ENCODE assay signal across 9 cellular contexts in genomic region chr20:31542201-31542842, GRCh38. TPM values are rescaled to one million over a fixed set of nuclear protein-coding genes. Genes with fewer than 3 reads are reported as not detected.
A peak's percentile ranks its signal among the peaks of the same experiment; 100 is the strongest.
DNase-seq lines count a peak whose midpoint lies in the region; ATAC-seq, FAIRE-seq and TF ChIP-seq lines count a peak whose summit lies in the region.
"Had no signal": no experiment of that assay in that cellular context is flagged by ENCODE, and none has a peak within 500 bp of the region (broad histone marks: within the 10 kb centered on the region; RNA-seq: fewer than 3 reads in every experiment).

No MANE protein-coding gene starts in this region.

- ATAC-seq in K562 (peak; percentile 45), GM21526 (IDR thresholded peaks at IDR 0.05; ENCODE audit: low FRiP score, unreplicated experiment) (no peak)

- FAIRE-seq in K562 (lab: Jason Lieb, UNC), result peak; percentile 78

- intact Hi-C loops in CD4-positive, alpha-beta memory T cell (cut with micrococcal nuclease), result no loop called here
- intact Hi-C loops in K562 (cut with micrococcal nuclease), result no loop called here

- no peak overlapping the region for H3K4me3 ChIP-seq in CD4-positive, alpha-beta memory T cell (ENCODE audit: low read length in 2 of 2)
- peak overlapping the region; percentile 40 for H3K4me3 ChIP-seq in Jurkat, Clone E6-1 (ENCODE audit: low read length)
- no peak overlapping the region for H3K4me3 ChIP-seq in K562
- H3K4me3 ChIP-seq in trophoblast cell (ENCODE audit: low read depth, low read length), result no peak overlapping the region
- H3K4me3 ChIP-seq: cardiac muscle cell had no signal

- POLR2A ChIA-PET in CD4-positive, alpha-beta memory T cell (lab: Charles Lee; ENCODE audit: partially characterized antibody), result no interaction called here
- POLR2A ChIA-PET in K562 (lab: Yijun Ruan, JAX), result interaction anchor here (0.6 to 1.7 kb wide), 8 partner anchors 8 to 71 kb away, joined by 3 to 7 read pairs (median 4); no protein-coding TSS in a partner anchor

- H3K4me3 Mint-ChIP-seq in CD4-positive, alpha-beta memory T cell, result peak overlapping the region in 1 of 8 donors; percentile 20

- CTCF ChIA-PET in CD4-positive, alpha-beta memory T cell (lab: Charles Lee; ENCODE audit: partially characterized antibody), result interaction anchor here (0.9 to 2.9 kb wide), 3 partner anchors 19 to 71 kb away, joined by 3 to 12 read pairs (median 11); no protein-coding TSS in a partner anchor
- CTCF ChIA-PET in K562 (lab: Yijun Ruan, JAX; ENCODE audit: low intra/inter-chr PET ratio), result no interaction called here

- no peak for TF ChIP-seq POLR2A in K562 (conservative IDR thresholded peaks at IDR 0.05)

- no peak overlapping the region for H3K23ac ChIP-seq in trophoblast cell (ENCODE audit: low read length)

- H3K9ac ChIP-seq in K562 (ENCODE audit: insufficient read depth in 1 of 2, low read depth in 2 of 2, low read length in 2 of 2), result peak overlapping the region in 1 of 2 experiments; percentile 60; a peak in 1 of 4 replicates
- no peak overlapping the region for H3K9ac ChIP-seq in trophoblast cell (ENCODE audit: low read length)

- no peak overlapping the region; the same call in 1 of the 2 replicates for H3K4me2 ChIP-seq in K562 (ENCODE audit: insufficient read depth, low read length)
- H3K4me2 ChIP-seq in trophoblast cell (ENCODE audit: low read length), result peak overlapping the region; percentile 1

- no peak overlapping the region for H2AK5ac ChIP-seq in trophoblast cell (ENCODE audit: low read length)

- H4K91ac ChIP-seq in trophoblast cell (ENCODE audit: low read depth, low read length), result peak overlapping the region; percentile 88

- no peak overlapping the region for H3K4ac ChIP-seq in trophoblast cell (ENCODE audit: low read depth, low read length)

- peaks cover 12% of the 10 kb centered on the region; the same call in 2 of the 3 replicates for H3K79me2 ChIP-seq in K562 (ENCODE audit: control insufficient read depth, insufficient read depth, low read length)
- peaks cover 2% of the 10 kb centered on the region for H3K79me2 ChIP-seq in trophoblast cell (ENCODE audit: control insufficient read depth, insufficient read depth, low read length, poor library complexity)

- H3K14ac ChIP-seq in trophoblast cell (ENCODE audit: low read length), result peak overlapping the region; percentile 27

- H3K79me1 ChIP-seq in trophoblast cell (ENCODE audit: low read length), result peaks cover 16% of the 10 kb centered on the region

- no peaks in the 10 kb centered on the region for H3K9me3 ChIP-seq in CD4-positive, alpha-beta memory T cell (ENCODE audit: control insufficient read depth in 1 of 2, low read length in 2 of 2)
- H3K9me3 ChIP-seq in K562 (replicated peaks; ENCODE audit: control insufficient read depth, insufficient read depth, low read depth, low read length) (no peaks in the 10 kb centered on the region), trophoblast cell (ENCODE audit: insufficient read depth, low read depth, low read length) (no peaks in the 10 kb centered on the region)

- peaks cover 43% of the 10 kb centered on the region for H3K36me3 ChIP-seq in CD4-positive, alpha-beta memory T cell (ENCODE audit: insufficient read depth, low read length)
- H3K36me3 ChIP-seq in K562 (ENCODE audit: control insufficient read depth, insufficient read depth, low read length), result peaks cover 82% of the 10 kb centered on the region
- H3K36me3 ChIP-seq in trophoblast cell (ENCODE audit: control insufficient read depth in 1 of 2, insufficient read depth in 2 of 2, low read length in 2 of 2), result peaks cover 37 to 48% of the 10 kb centered on the region in 2 experiments

- peaks cover 16% of the 10 kb centered on the region for H3K4me1 ChIP-seq in CD4-positive, alpha-beta memory T cell (ENCODE audit: insufficient read depth, low read length)
- H3K4me1 ChIP-seq in K562 (replicated peaks in 1 of 2; ENCODE audit: control insufficient read depth in 2 of 2, insufficient read depth in 2 of 2, low read length in 2 of 2), result peaks cover 13 to 16% of the 10 kb centered on the region in 2 experiments; a peak in 4 of 5 replicates
- peaks cover 28 to 37% of the 10 kb centered on the region in 2 experiments for H3K4me1 ChIP-seq in trophoblast cell (ENCODE audit: control insufficient read depth in 1 of 2, insufficient read depth in 2 of 2, low read length in 2 of 2)

- TF ChIP-seq RAD21 in K562 (CRISPR knock-in tag; conservative IDR thresholded peaks at IDR 0.05 in 1 of 2, IDR thresholded peaks at IDR 0.05 in 1 of 2), result no peak

- peaks cover 24 to 73% of the 10 kb centered on the region in 2 donors for H3K36me3 Mint-ChIP-seq in CD4-positive, alpha-beta memory T cell

- no peak for TF ChIP-seq EP300 in K562 (IDR thresholded peaks at IDR 0.05; ENCODE audit: low read length)

- H3K27ac ChIP-seq in CD4-positive, alpha-beta memory T cell (ENCODE audit: low read depth, low read length), result no peak overlapping the region
- no peak overlapping the region; the same call in 2 of the 3 replicates for H3K27ac ChIP-seq in K562 (ENCODE audit: extremely low read depth, low read depth, low read length)
- peak overlapping the region; percentile 83 for H3K27ac ChIP-seq in trophoblast cell (ENCODE audit: low read depth, low read length)
- H3K27ac ChIP-seq: cardiac muscle cell had no signal

- peak overlapping the region; percentile 3 for H2BK120ac ChIP-seq in trophoblast cell (ENCODE audit: insufficient read depth, low read length, poor library complexity)

- H2AFZ ChIP-seq in K562 (ENCODE audit: low read depth, low read length) (no peak overlapping the region), trophoblast cell (ENCODE audit: insufficient read depth, low read length, poor library complexity) (no peak overlapping the region)

- no peaks in the 10 kb centered on the region for H3K27me3 Mint-ChIP-seq in CD4-positive, alpha-beta memory T cell

- H4K8ac ChIP-seq in trophoblast cell (ENCODE audit: low read depth, low read length), result peak overlapping the region; percentile 49

- H4K20me1 ChIP-seq in K562 (replicated peaks; ENCODE audit: control insufficient read depth, insufficient read depth, low read length), result peaks cover 15% of the 10 kb centered on the region

- DNase-seq in CD4-positive, alpha-beta memory T cell, result no peak
- DNase-seq in Jurkat, Clone E6-1 (ENCODE audit: low read depth, low spot score), result no peak
- DNase-seq in K562 (ENCODE audit: extremely low read depth in 1 of 4, low spot score in 3 of 4), result no peak
- peak; percentile 72 to 83 for DNase-seq in trophoblast cell
- no peak for DNase-seq in 8988T
- no peak for DNase-seq in DMS53 treated with DMSO at 0.1 percent for 48 hours (lab: John Stamatoyannopoulos, UW; ENCODE audit: unreplicated experiment)
- DNase-seq in OCI-M1 (lab: John Stamatoyannopoulos, UW), result no peak

- H4K12ac ChIP-seq in trophoblast cell (ENCODE audit: low read depth, low read length), result no peak overlapping the region

- H3K9me3 Mint-ChIP-seq in CD4-positive, alpha-beta memory T cell, result no peaks in the 10 kb centered on the region

- no peaks in the 10 kb centered on the region for H3K27me3 ChIP-seq in CD4-positive, alpha-beta memory T cell (ENCODE audit: insufficient read depth, low read length)
- no peaks in the 10 kb centered on the region for H3K27me3 ChIP-seq in K562 (ENCODE audit: control insufficient read depth in 2 of 2, insufficient read depth in 2 of 2, low read length in 2 of 2)
- no peaks in the 10 kb centered on the region for H3K27me3 ChIP-seq in trophoblast cell (ENCODE audit: insufficient read depth, low read length)
- H3K27me3 ChIP-seq: cardiac muscle cell had no signal

- H2BK5ac ChIP-seq in trophoblast cell (ENCODE audit: low read depth, low read length, poor library complexity), result peak overlapping the region; percentile 53

- H3K9me1 ChIP-seq in K562 (ENCODE audit: control insufficient read depth, insufficient read depth, low read length), result peaks cover 2% of the 10 kb centered on the region

- in situ Hi-C loops in K562 (cut with MboI), result no loop called here

- WGBS in K562 (ENCODE audit: insufficient coverage, low coverage, missing lambda C conversion rate), result 28% methylated on average over 7 of the region's 7 CpGs
- no CpG with 5 or more reads among the region's 7 CpGs for WGBS in trophoblast cell (ENCODE audit: extremely low coverage, insufficient coverage, insufficient read length)

- peak overlapping the region; percentile 36 to 86 (median 68) for H3K27ac Mint-ChIP-seq in CD4-positive, alpha-beta memory T cell

- no peak overlapping the region for H2BK12ac ChIP-seq in trophoblast cell (ENCODE audit: low read length)

- no peak for TF ChIP-seq CTCF in K562 (IDR thresholded peaks at IDR 0.05 in 2 of 3, conservative IDR thresholded peaks at IDR 0.05 in 1 of 3; ENCODE audit: insufficient read depth in 2 of 3, low read depth in 1 of 3, low read length in 3 of 3)

- H3K4me1 Mint-ChIP-seq in CD4-positive, alpha-beta memory T cell, result peaks cover 8 to 29% (median 13%) of the 10 kb centered on the region in 4 donors

- peak overlapping the region; percentile 44 for H3K18ac ChIP-seq in trophoblast cell (ENCODE audit: low read length)

- no TSS peak for BruUV-seq in K562 (replicated peaks; lab: Mats Ljungman, UMichigan)

TF ChIP-seq in K562, 482 proteins besides CTCF, POLR2A, EP300 and RAD21 (continues in another document):
- TF ChIP-seq ZNF41 (CRISPR knock-in tag; conservative IDR thresholded peaks at IDR 0.05), result no peak

RNA-seq across cellular contexts. Expression of gene HM13, which starts 28.1 kb away (rescaled TPM):
- total RNA-seq in CD4-positive, alpha-beta memory T cell, result 100 to 1,000 TPM; 133 to 156 TPM
- 100 to 1,000 TPM; 166 to 171 TPM for polyA plus RNA-seq in CD4-positive, alpha-beta memory T cell
- 140 TPM for polyA plus RNA-seq in Jurkat, Clone E6-1 (2012; ENCODE audit: insufficient read depth, insufficient read length)
- 232 and 437 TPM in 2 replicates for total RNA-seq in K562 (2011; cell fraction: chromatin; rRNA removed; ENCODE audit: low replicate concordance)
- 349 and 425 TPM in 2 replicates for total RNA-seq in K562 (2011; cell fraction: nucleolus; rRNA removed)
- 318 and 321 TPM in 2 replicates for total RNA-seq in K562 (2011; cell fraction: nucleoplasm; rRNA removed)
- total RNA-seq in K562 (2014; rRNA removed) (42.0 and 64.1 TPM in 2 replicates), K562 (2014; rRNA removed; fragmentation: Illumina TruSeq; extraction: Trizol) (61.7 and 62.1 TPM in 2 replicates), K562 (2015; rRNA removed; fragmentation: Illumina TruSeq; extraction: Trizol) (74.5 and 74.8 TPM in 2 replicates), K562 (2021) (136 and 146 TPM in 2 replicates)
- polyA plus RNA-seq in K562 (2011; rRNA removed) (112 and 125 TPM in 2 replicates), K562 (2014; fragmentation: Illumina TruSeq; extraction: Trizol) (98.4 and 102 TPM in 2 replicates), K562 (2014; fragmentation: Nextera tagmentation; extraction: Ambion mirVana) (10 to 100 TPM in 1 of 2 experiments, 1 to 10 TPM in 1; 7.7 to 17.9 TPM), K562 (2014; rRNA removed) (99.6 and 111 TPM in 2 replicates)
- 90.7 and 156 TPM in 2 replicates for polyA plus RNA-seq in K562 (2011; cell fraction: cytosol; rRNA removed)
- polyA plus RNA-seq in K562 (2011; cell fraction: nucleus; rRNA removed), result 116 and 132 TPM in 2 replicates
- polyA plus RNA-seq in K562 (2012), result 109 and 181 TPM in 2 replicates
- polyA minus RNA-seq in K562 (2011; rRNA and poly(A)+ RNA removed), result 83.1 and 88.4 TPM in 2 replicates
- 81.1 and 84.3 TPM in 2 replicates for polyA minus RNA-seq in K562 (2011; cell fraction: cytosol; rRNA and poly(A)+ RNA removed)
- polyA minus RNA-seq in K562 (2011; cell fraction: nucleus; rRNA and poly(A)+ RNA removed), result 65.8 and 88.5 TPM in 2 replicates
- polyA plus RNA-seq in trophoblast cell (2013), result 246 and 265 TPM in 2 replicates

Comparison
In these comparisons a context has a peak if more than half of its experiments do, and no peak if none do; other contexts are left out.
1. DNase-seq: peak in trophoblast cell (2 of 2); none in CD4-positive, alpha-beta memory T cell (0 of 5), Jurkat, Clone E6-1 (single experiment), K562 (0 of 4), 8988T (single experiment), DMS53 treated with DMSO at 0.1 percent for 48 hours (single experiment) and OCI-M1 (single experiment).